10 cellular contexts compared by ENCODE assay signal in genomic region chr13:99331881-99332293, GRCh38. TPM values are rescaled to one million over a fixed set of nuclear protein-coding genes. Genes with fewer than 3 reads are reported as not detected.
DNase-seq lines count a peak whose midpoint lies in the region; ATAC-seq and TF ChIP-seq lines count a peak whose summit lies in the region.
"Had no signal": no experiment of that assay in that cellular context is flagged by ENCODE, and none has a peak within 500 bp of the region (broad histone marks: within the 10 kb centered on the region; RNA-seq: fewer than 3 reads in every experiment).

No MANE protein-coding gene starts in this region.

- no peak overlapping the region for H3K9ac ChIP-seq in colonic mucosa (ENCODE audit: low read depth in 2 of 2, low read length in 2 of 2)

- H3K9me3 Mint-ChIP-seq in activated T-helper 1 cell treated with anti-CD3 and anti-CD28 coated beads, Interleukin-12 subunit alpha, Interleukin-12 subunit beta, Interleukin-2, Interleukin-4 antibody, amounts not matched to agents 30 ng/mL and 10 ng/mL and 1 ng/mL, durations not matched to agents 14 hours and 24 hours and 36 hours, result peaks cover 10% of the 10 kb centered on the region

- H3K4me1 ChIP-seq in colonic mucosa (no peaks in the 10 kb centered on the region), upper lobe of left lung (peaks cover 0 to 8% (median 0%) of the 10 kb centered on the region in 4 donors)

- peaks cover 48% of the 10 kb centered on the region for H3K4me1 Mint-ChIP-seq in activated T-helper 1 cell treated with anti-CD3 and anti-CD28 coated beads, Interleukin-12 subunit alpha, Interleukin-12 subunit beta, Interleukin-2, Interleukin-4 antibody, amounts not matched to agents 30 ng/mL and 10 ng/mL and 1 ng/mL, durations not matched to agents 14 hours and 24 hours and 36 hours (ENCODE audit: low read depth)

- no peaks in the 10 kb centered on the region for H3K9me3 ChIP-seq in colonic mucosa
- H3K9me3 ChIP-seq in upper lobe of left lung, result no peaks in the 10 kb centered on the region

- no peaks in the 10 kb centered on the region for H3K27me3 ChIP-seq in colonic mucosa
- H3K27me3 ChIP-seq in upper lobe of left lung, result no peaks in the 10 kb centered on the region

- ATAC-seq in GM18502 (IDR thresholded peaks at IDR 0.05; ENCODE audit: poor library complexity, unreplicated experiment), result peak; percentile 81
- peak; percentile 75 for ATAC-seq in HG03139 (IDR thresholded peaks at IDR 0.05; ENCODE audit: unreplicated experiment)
- ATAC-seq in upper lobe of left lung (ENCODE audit: low FRiP score in 2 of 2), result no peak

- peaks cover 49% of the 10 kb centered on the region for H3K36me3 Mint-ChIP-seq in activated T-helper 1 cell treated with anti-CD3 and anti-CD28 coated beads, Interleukin-12 subunit alpha, Interleukin-12 subunit beta, Interleukin-2, Interleukin-4 antibody, amounts not matched to agents 30 ng/mL and 10 ng/mL and 1 ng/mL, durations not matched to agents 14 hours and 24 hours and 36 hours (ENCODE audit: low read depth)

- DNase-seq in GM20000 (ENCODE audit: low spot score) (peak; percentile 42), caudate nucleus (lab: John Stamatoyannopoulos, UW) (no peak), colonic mucosa (no peak), upper lobe of left lung (no peak)
- no peak for DNase-seq in activated T-helper 1 cell treated with anti-CD3 and anti-CD28 coated beads, Interleukin-12 subunit alpha, Interleukin-12 subunit beta, Interleukin-2, Interleukin-4 antibody, amounts not matched to agents 30 ng/mL and 10 ng/mL and 1 ng/mL, durations not matched to agents 14 hours and 24 hours and 36 hours (ENCODE audit: low spot score)
- no peak for DNase-seq in stimulated activated CD4-positive, alpha-beta T cell treated with anti-CD3 and anti-CD28 coated beads, Interleukin-4, amount 100 ng/mL, for 1 hour
- DNase-seq: Calu3, PC-9 had no signal

- H3K4me3 Mint-ChIP-seq in activated T-helper 1 cell treated with anti-CD3 and anti-CD28 coated beads, Interleukin-12 subunit alpha, Interleukin-12 subunit beta, Interleukin-2, Interleukin-4 antibody, amounts not matched to agents 30 ng/mL and 10 ng/mL and 1 ng/mL, durations not matched to agents 14 hours and 24 hours and 36 hours, result peak overlapping the region; percentile 17

- no peak for TF ChIP-seq EP300 in upper lobe of left lung (IDR thresholded peaks at IDR 0.05)

- H3K36me3 ChIP-seq in colonic mucosa, result no peaks in the 10 kb centered on the region
- peaks cover 0 to 18% (median 0%) of the 10 kb centered on the region in 4 donors for H3K36me3 ChIP-seq in upper lobe of left lung

- H3K4me3 ChIP-seq in colonic mucosa (no peak overlapping the region), upper lobe of left lung (no peak overlapping the region)
- H3K4me3 ChIP-seq: PC-9 had no signal

- no peak overlapping the region for H3K27ac ChIP-seq in caudate nucleus (ENCODE audit: low read depth, low read length)
- no peak overlapping the region for H3K27ac ChIP-seq in colonic mucosa
- H3K27ac ChIP-seq in upper lobe of left lung, result no peak overlapping the region
- H3K27ac ChIP-seq: PC-9 had no signal

- peak overlapping the region; percentile 38 for H3K27ac Mint-ChIP-seq in activated T-helper 1 cell treated with anti-CD3 and anti-CD28 coated beads, Interleukin-12 subunit alpha, Interleukin-12 subunit beta, Interleukin-2, Interleukin-4 antibody, amounts not matched to agents 30 ng/mL and 10 ng/mL and 1 ng/mL, durations not matched to agents 14 hours and 24 hours and 36 hours

- TF ChIP-seq CTCF in GM20000 (IDR thresholded peaks at IDR 0.05; ENCODE audit: extremely low read depth, missing control alignments) (no peak), colonic mucosa (IDR thresholded peaks at IDR 0.05) (no peak), upper lobe of left lung (IDR thresholded peaks at IDR 0.05) (no peak)

- TF ChIP-seq POLR2A in upper lobe of left lung (IDR thresholded peaks at IDR 0.05), result no peak

- H3K27me3 Mint-ChIP-seq in activated T-helper 1 cell treated with anti-CD3 and anti-CD28 coated beads, Interleukin-12 subunit alpha, Interleukin-12 subunit beta, Interleukin-2, Interleukin-4 antibody, amounts not matched to agents 30 ng/mL and 10 ng/mL and 1 ng/mL, durations not matched to agents 14 hours and 24 hours and 36 hours (ENCODE audit: insufficient read depth), result no peaks in the 10 kb centered on the region

- intact Hi-C loops in activated T-helper 1 cell treated with anti-CD3 and anti-CD28 coated beads, Interleukin-12 subunit alpha, Interleukin-12 subunit beta, Interleukin-2, Interleukin-4 antibody, amounts not matched to agents 30 ng/mL and 10 ng/mL and 1 ng/mL, durations not matched to agents 14 hours and 24 hours and 36 hours (cut with micrococcal nuclease), result loop anchor here (1.0 kb wide), 1 partner anchor 9 kb away; no protein-coding TSS in a partner anchor
- intact Hi-C loops in colonic mucosa (cut with DNase I), result no loop called here

- WGBS in upper lobe of left lung, 2 donors, result 71 to 89% methylated on average over 5 of the region's 5 CpGs

RNA-seq across cellular contexts. Expression of gene GPR183, which starts 24.7 kb away (rescaled TPM):
- total RNA-seq in activated T-helper 1 cell treated with anti-CD3 and anti-CD28 coated beads, Interleukin-12 subunit alpha, Interleukin-12 subunit beta, Interleukin-2, Interleukin-4 antibody, amounts not matched to agents 30 ng/mL and 10 ng/mL and 1 ng/mL, durations not matched to agents 14 hours and 24 hours and 36 hours, result 22.6 and 23.6 TPM in 2 replicates
- total RNA-seq in colonic mucosa (1 to 10 TPM; 1.5 to 8.3 TPM), upper lobe of left lung (10 to 100 TPM in 3 of 6 donors, 1 to 10 TPM in 3; 2.6 to 13.5 (median 10.0) TPM)
- total RNA-seq: Calu3, PC-9 had no signal

Comparison
In these comparisons a context has a peak if more than half of its experiments do, and no peak if none do; other contexts are left out.
1. ATAC-seq: peak in GM18502 (single experiment) and HG03139 (single experiment); none in upper lobe of left lung (0 of 2).